Comparison of ENCODE assay signal across 9 cellular contexts in genomic region chr17:17514993-17515920, GRCh38. TPM values are rescaled to one million over a fixed set of nuclear protein-coding genes. Genes with fewer than 3 reads are reported as not detected.
DNase-seq lines count a peak whose midpoint lies in the region; ATAC-seq and TF ChIP-seq lines count a peak whose summit lies in the region.
"Had no signal": no experiment of that assay in that cellular context is flagged by ENCODE, and none has a peak within 500 bp of the region (broad histone marks: within the 10 kb centered on the region; RNA-seq: fewer than 3 reads in every experiment).

No MANE protein-coding gene starts in this region.

- no peaks in the 10 kb centered on the region for H3K36me3 Mint-ChIP-seq in HFFc6 (ENCODE audit: low read depth)
- no peaks in the 10 kb centered on the region for H3K36me3 Mint-ChIP-seq in brain
- H3K36me3 Mint-ChIP-seq in mesothelial cell of epicardium, result no peaks in the 10 kb centered on the region
- H3K36me3 Mint-ChIP-seq in activated CD8-positive, alpha-beta T cell treated with anti-CD3 and anti-CD28 coated beads for 36 hours (ENCODE audit: low read depth), result no peaks in the 10 kb centered on the region

- DNase-seq in HFFc6 (peak; percentile 80), mesothelial cell of epicardium (ENCODE audit: low spot score in 2 of 2, unreplicated experiment in 2 of 2) (no peak), adrenal gland (no peak), HuH-7 (ENCODE audit: low spot score) (no peak)
- no peak for DNase-seq in activated CD8-positive, alpha-beta T cell treated with anti-CD3 and anti-CD28 coated beads for 36 hours
- DNase-seq: activated effector memory CD4-positive, alpha-beta T cell treated with Interleukin-2 at 50 U/mL for 16 hours had no signal

- peaks cover 7% of the 10 kb centered on the region for H3K27me3 Mint-ChIP-seq in HFFc6 (ENCODE audit: insufficient read depth)
- no peaks in the 10 kb centered on the region for H3K27me3 Mint-ChIP-seq in brain
- H3K27me3 Mint-ChIP-seq in mesothelial cell of epicardium (ENCODE audit: low read depth), result no peaks in the 10 kb centered on the region
- no peaks in the 10 kb centered on the region for H3K27me3 Mint-ChIP-seq in activated CD8-positive, alpha-beta T cell treated with anti-CD3 and anti-CD28 coated beads for 36 hours

- no peaks in the 10 kb centered on the region for H3K9me3 ChIP-seq in adrenal gland (replicated peaks in 1 of 3)

- no peak overlapping the region for H2AFZ ChIP-seq in ACC112 (ENCODE audit: low read length, unreplicated experiment)

- ATAC-seq in activated CD8-positive, alpha-beta T cell treated with anti-CD3 and anti-CD28 coated beads for 36 hours, result no peak
- ATAC-seq in HG02852 (IDR thresholded peaks at IDR 0.05; ENCODE audit: unreplicated experiment), result no peak

- no peak overlapping the region for H3K4me3 ChIP-seq in ACC112 (ENCODE audit: low read depth, low read length)
- no peak overlapping the region for H3K4me3 ChIP-seq in adrenal gland

- peak overlapping the region; percentile 59; the same call in 1 of the 2 replicates for H3K4me3 Mint-ChIP-seq in HFFc6
- peak overlapping the region in 1 of 5 experiments; percentile 47 for H3K4me3 Mint-ChIP-seq in brain
- no peak overlapping the region for H3K4me3 Mint-ChIP-seq in mesothelial cell of epicardium
- H3K4me3 Mint-ChIP-seq in activated CD8-positive, alpha-beta T cell treated with anti-CD3 and anti-CD28 coated beads for 36 hours, result no peak overlapping the region

- no peaks in the 10 kb centered on the region for H3K36me3 ChIP-seq in ACC112 (ENCODE audit: insufficient read depth, low read length)
- H3K36me3 ChIP-seq in adrenal gland (replicated peaks in 1 of 2), result no peaks in the 10 kb centered on the region

- peaks cover 18% of the 10 kb centered on the region for H3K4me1 ChIP-seq in ACC112 (ENCODE audit: control insufficient read depth, insufficient read depth, low read length, unreplicated experiment)
- H3K4me1 ChIP-seq in adrenal gland (replicated peaks in 1 of 2), result no peaks in the 10 kb centered on the region

- H3K9me3 Mint-ChIP-seq in HFFc6 (no peaks in the 10 kb centered on the region), brain (no peaks in the 10 kb centered on the region), mesothelial cell of epicardium (no peaks in the 10 kb centered on the region)
- H3K9me3 Mint-ChIP-seq in activated CD8-positive, alpha-beta T cell treated with anti-CD3 and anti-CD28 coated beads for 36 hours, result no peaks in the 10 kb centered on the region

- H3K4me1 Mint-ChIP-seq in HFFc6 (ENCODE audit: low read depth) (peaks cover 30% of the 10 kb centered on the region), brain (peaks cover 23% of the 10 kb centered on the region), mesothelial cell of epicardium (peaks cover 20% of the 10 kb centered on the region)
- H3K4me1 Mint-ChIP-seq in activated CD8-positive, alpha-beta T cell treated with anti-CD3 and anti-CD28 coated beads for 36 hours (ENCODE audit: low read depth), result peaks cover 12% of the 10 kb centered on the region

- intact Hi-C loops in adrenal gland (cut with DNase I), result no loop called here
- intact Hi-C loops in activated CD8-positive, alpha-beta T cell treated with anti-CD3 and anti-CD28 coated beads for 36 hours (cut with micrococcal nuclease), result no loop called here

- TF ChIP-seq POLR2A in adrenal gland (IDR thresholded peaks at IDR 0.05), result no peak

- H3K27ac ChIP-seq in ACC112 (ENCODE audit: low read depth, low read length) (peak overlapping the region; percentile 76), adrenal gland (peak overlapping the region in 2 of 5 donors; percentile 10 to 41)

- POLR2A ChIA-PET in activated CD8-positive, alpha-beta T cell treated with anti-CD3 and anti-CD28 coated beads for 36 hours (lab: Charles Lee), result no interaction called here

- H3K27ac Mint-ChIP-seq in HFFc6, result peak overlapping the region; percentile 95
- peak overlapping the region; percentile 55 to 97 (median 75) for H3K27ac Mint-ChIP-seq in brain
- peak overlapping the region; percentile 89 for H3K27ac Mint-ChIP-seq in mesothelial cell of epicardium
- no peak overlapping the region for H3K27ac Mint-ChIP-seq in activated CD8-positive, alpha-beta T cell treated with anti-CD3 and anti-CD28 coated beads for 36 hours

- H3K79me2 ChIP-seq in ACC112 (ENCODE audit: control insufficient read depth, insufficient read depth, low read length, unreplicated experiment), result no peaks in the 10 kb centered on the region

- CTCF ChIA-PET in activated CD8-positive, alpha-beta T cell treated with anti-CD3 and anti-CD28 coated beads for 36 hours (lab: Charles Lee), result interaction anchor here (3.5 kb wide), 1 partner anchor 18 kb away, joined by 11 read pairs; no protein-coding TSS in a partner anchor

- WGBS in adrenal gland, 4 donors, result 82 to 89% (median 86%) methylated on average over 13 to 20 of the region's 20 CpGs

- H3K27me3 ChIP-seq in ACC112 (ENCODE audit: insufficient read depth, low read length) (no peaks in the 10 kb centered on the region), adrenal gland (no peaks in the 10 kb centered on the region)

- TF ChIP-seq CTCF in HFFc6 (IDR thresholded peaks at IDR 0.05) (no peak), brain (conservative IDR thresholded peaks at IDR 0.05) (no peak), mesothelial cell of epicardium (IDR thresholded peaks at IDR 0.05; ENCODE audit: unreplicated experiment) (no peak), adrenal gland (IDR thresholded peaks at IDR 0.05) (no peak)
- no peak for TF ChIP-seq CTCF in activated CD8-positive, alpha-beta T cell treated with anti-CD3 and anti-CD28 coated beads for 36 hours (IDR thresholded peaks at IDR 0.05)

RNA-seq across cellular contexts. Expression of gene RASD1, which starts 19.1 kb away (rescaled TPM):
- total RNA-seq in HFFc6 (2021; fragmentation: NEBNext Ultra II Directional; extraction: Animal tissue kit (Norgen Biotek cat#: 25700)), result 1 to 10 TPM in 1 of 6 experiments, under 1 TPM in 5; 0.17 to 1.1 (median 0.43) TPM
- polyA plus RNA-seq in brain (ENCODE audit: insufficient read depth, low read depth, low replicate concordance) (79.5 TPM), adrenal gland (10 to 100 TPM in 2 of 3 donors, 1 to 10 TPM in 1; 7.5 to 56.7 (median 14.4) TPM)
- total RNA-seq in mesothelial cell of epicardium (1.9 to 2.8 TPM (median 2.1 TPM) in 3 replicates), adrenal gland (100 to 1,000 TPM in 1 of 8 donors, 10 to 100 TPM in 5, 1 to 10 TPM in 2; 4.5 to 134 (median 19.8) TPM)
- under 1 TPM; 0.54 to 0.74 TPM for total RNA-seq in activated CD8-positive, alpha-beta T cell treated with anti-CD3 and anti-CD28 coated beads for 36 hours

RNA-seq across cellular contexts. Expression of gene MED9, which starts 38.5 kb away (rescaled TPM):
- total RNA-seq in HFFc6 (2021; fragmentation: NEBNext Ultra II Directional; extraction: Animal tissue kit (Norgen Biotek cat#: 25700)), result 1 to 10 TPM; 7.0 to 9.0 (median 7.9) TPM
- polyA plus RNA-seq in brain (ENCODE audit: insufficient read depth, low read depth, low replicate concordance) (32.0 TPM), adrenal gland (10 to 100 TPM; 12.3 to 14.9 (median 14.7) TPM)
- total RNA-seq in mesothelial cell of epicardium (17.9 to 20.1 TPM (median 18.9 TPM) in 3 replicates), adrenal gland (10 to 100 TPM in 7 of 8 donors, 1 to 10 TPM in 1; 8.2 to 41.2 (median 19.9) TPM)
- total RNA-seq in activated CD8-positive, alpha-beta T cell treated with anti-CD3 and anti-CD28 coated beads for 36 hours, result 10 to 100 TPM; 14.2 to 14.7 TPM
